In the genomic region with DNA sequence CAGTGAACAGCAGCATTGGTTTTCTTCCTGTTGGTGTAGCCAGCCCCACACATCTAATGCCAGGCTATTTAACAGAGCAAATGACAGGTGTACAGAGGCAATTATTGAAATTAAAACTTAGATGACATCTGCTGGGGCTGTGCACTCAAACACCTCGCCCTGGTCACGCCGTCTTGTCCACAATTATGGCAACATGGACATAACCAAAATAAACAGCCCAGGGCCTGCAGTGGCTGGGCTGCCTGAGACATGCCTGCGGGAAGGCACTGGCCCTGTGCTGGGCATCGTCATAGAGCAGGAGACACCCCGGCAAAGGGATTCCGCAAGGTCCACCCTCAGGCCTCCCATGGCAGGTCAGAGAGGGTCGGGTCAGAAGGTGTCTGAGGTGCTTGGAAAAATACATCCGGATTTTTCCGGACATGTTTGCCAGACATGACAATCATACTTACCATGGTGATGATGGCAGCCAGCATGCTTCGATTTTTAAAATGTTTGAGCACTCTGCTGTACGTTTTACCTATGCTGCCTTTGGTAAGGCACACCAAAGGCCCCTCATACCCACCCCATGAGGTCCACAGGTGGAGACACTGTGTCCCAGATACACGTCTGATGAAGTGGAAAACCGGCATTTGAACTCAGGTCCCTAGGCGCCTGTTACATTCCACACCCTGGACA, we compare ENCODE assay signal across 15 cellular contexts. TPM values are rescaled to one million over a fixed set of nuclear protein-coding genes. Genes with fewer than 3 reads are reported as not detected.
A peak's percentile ranks its signal among the peaks of the same experiment; 100 is the strongest.
DNase-seq lines count a peak whose midpoint lies in the region; ATAC-seq and TF ChIP-seq lines count a peak whose summit lies in the region.
"Had no signal": no experiment of that assay in that cellular context is flagged by ENCODE, and none has a peak within 500 bp of the region (broad histone marks: within the 10 kb centered on the region; RNA-seq: fewer than 3 reads in every experiment).

No MANE protein-coding gene starts in this region.

- no peak overlapping the region for H4K91ac ChIP-seq in neuronal stem cell (ENCODE audit: low read depth, low read length, poor library complexity)

- H3K4ac ChIP-seq in neuronal stem cell (ENCODE audit: low read length) = no peak overlapping the region

- H3K27me3 ChIP-seq in left ventricle myocardium inferior (ENCODE audit: low read depth) = no peaks in the 10 kb centered on the region
- no peaks in the 10 kb centered on the region for H3K27me3 ChIP-seq in neuronal stem cell (ENCODE audit: control insufficient read depth in 3 of 3, insufficient read depth in 3 of 3, low read depth in 1 of 3, low read length in 3 of 3)
- no peaks in the 10 kb centered on the region for H3K27me3 ChIP-seq in upper lobe of right lung
- H3K27me3 ChIP-seq: BLaER1 treated with 17β-estradiol and CSF1 and Interleukin-3, amounts not matched to agents 10 nM and 100 nM had no signal

- H3K4me3 ChIP-seq in left ventricle myocardium inferior = no peak overlapping the region
- H3K4me3 ChIP-seq in neuronal stem cell (ENCODE audit: low read length in 2 of 2) = no peak overlapping the region
- H3K4me3 ChIP-seq in upper lobe of right lung = no peak overlapping the region
- H3K4me3 ChIP-seq: BLaER1 treated with 17β-estradiol and CSF1 and Interleukin-3, amounts not matched to agents 10 nM and 100 nM had no signal

- H3K23ac ChIP-seq in neuronal stem cell (ENCODE audit: low read depth, low read length, poor library complexity) = no peak overlapping the region

- no peak overlapping the region for H2BK15ac ChIP-seq in neuronal stem cell (ENCODE audit: low read length)

- no peak overlapping the region for H2AFZ ChIP-seq in neuronal stem cell (ENCODE audit: low read length)

- H3K18ac ChIP-seq in neuronal stem cell (ENCODE audit: low read length) = no peak overlapping the region

- no CpG with 5 or more reads among the region's 15 CpGs for WGBS in neuronal stem cell (ENCODE audit: extremely low coverage in 2 of 2, insufficient read length in 2 of 2, insufficient replicate concordance in 1 of 2), 2 donors

- no peak overlapping the region for H3K9ac ChIP-seq in neuronal stem cell (ENCODE audit: low read depth, low read length, poor library complexity)
- H3K9ac ChIP-seq: BLaER1 treated with 17β-estradiol and CSF1 and Interleukin-3, amounts not matched to agents 10 nM and 100 nM had no signal

- H3K36me3 ChIP-seq in left ventricle myocardium inferior = peaks cover 3% of the 10 kb centered on the region
- no peaks in the 10 kb centered on the region for H3K36me3 ChIP-seq in neuronal stem cell (replicated peaks in 1 of 2; ENCODE audit: control insufficient read depth in 2 of 2, insufficient read depth in 2 of 2, low read length in 2 of 2)
- H3K36me3 ChIP-seq in upper lobe of right lung = no peaks in the 10 kb centered on the region

- peak overlapping the region; percentile 18 for H2AK5ac ChIP-seq in neuronal stem cell (ENCODE audit: low read depth, low read length)

- no peak overlapping the region for H4K8ac ChIP-seq in neuronal stem cell (ENCODE audit: low read depth, low read length)

- ATAC-seq in Right ventricle myocardium inferior (no peak), upper lobe of right lung (no peak), GM18870 (IDR thresholded peaks at IDR 0.05; ENCODE audit: unreplicated experiment) (no peak)

- H2BK12ac ChIP-seq in neuronal stem cell (ENCODE audit: low read length) = no peak overlapping the region

- H2BK5ac ChIP-seq in neuronal stem cell (ENCODE audit: low read length) = no peak overlapping the region

- peaks cover 4% of the 10 kb centered on the region for H3K4me1 ChIP-seq in left ventricle myocardium inferior
- peaks cover 0 to 3% of the 10 kb centered on the region in 2 donors for H3K4me1 ChIP-seq in neuronal stem cell (ENCODE audit: control insufficient read depth in 2 of 2, insufficient read depth in 1 of 2, low read depth in 1 of 2, low read length in 2 of 2)
- H3K4me1 ChIP-seq in upper lobe of right lung = peaks cover 6% of the 10 kb centered on the region

- H2BK120ac ChIP-seq in neuronal stem cell (ENCODE audit: low read depth, low read length) = peak overlapping the region; percentile 24

- DNase-seq in Right ventricle myocardium inferior (ENCODE audit: missing footprints) (peak; percentile 56), left ventricle myocardium inferior (no peak), NCI-H1105 treated with DMSO at 0.1 percent for 48 hours (lab: John Stamatoyannopoulos, UW) (peak; percentile 44), neuronal stem cell (ENCODE audit: low spot score) (no peak), upper lobe of right lung (peak; percentile 55), activated gamma-delta T cell (lab: John Stamatoyannopoulos, UW) (no peak), NCI-H748 treated with DMSO at 0.1 percent for 48 hours (lab: John Stamatoyannopoulos, UW) (no peak)
- DNase-seq: 8988T; Calu3; CD4-positive, alpha-beta T cell; DMS 273 treated with DMSO at 0.1 percent for 48 hours; HCEC 1CT; HFFc6 had no signal

- TF ChIP-seq CTCF in left ventricle myocardium inferior (IDR thresholded peaks at IDR 0.05; ENCODE audit: borderline replicate concordance) = no peak
- TF ChIP-seq CTCF in upper lobe of right lung (IDR thresholded peaks at IDR 0.05) = no peak

- H3K27ac ChIP-seq in left ventricle myocardium inferior (replicated peaks) = no peak overlapping the region
- H3K27ac ChIP-seq in neuronal stem cell (replicated peaks; ENCODE audit: low read length) = no peak overlapping the region
- H3K27ac ChIP-seq in upper lobe of right lung = no peak overlapping the region

- H3K14ac ChIP-seq in neuronal stem cell (ENCODE audit: low read length) = no peak overlapping the region

- H3K4me2 ChIP-seq in neuronal stem cell (ENCODE audit: insufficient read depth, low read length, poor library complexity, severe bottlenecking) = no peak overlapping the region

- H3K79me1 ChIP-seq in neuronal stem cell (ENCODE audit: low read depth, low read length) = no peaks in the 10 kb centered on the region

- H3K9me3 ChIP-seq in left ventricle myocardium inferior (replicated peaks) (no peaks in the 10 kb centered on the region), neuronal stem cell (replicated peaks in 1 of 2; ENCODE audit: control insufficient read depth in 2 of 2, insufficient read depth in 1 of 2, low read depth in 1 of 2, low read length in 2 of 2) (no peaks in the 10 kb centered on the region), upper lobe of right lung (no peaks in the 10 kb centered on the region)
- H3K9me3 ChIP-seq: BLaER1 treated with 17β-estradiol and CSF1 and Interleukin-3, amounts not matched to agents 10 nM and 100 nM had no signal

- intact Hi-C loops in Right ventricle myocardium inferior (cut with DNase I) (no loop called here), left ventricle myocardium inferior (cut with micrococcal nuclease) (no loop called here), upper lobe of right lung (cut with DNase I) (no loop called here)

RNA-seq across cellular contexts. Expression of a gene that starts 47.8 kb away (rescaled TPM):
- total RNA-seq in Right ventricle myocardium inferior (3.5 TPM), left ventricle myocardium inferior (2.9 TPM), upper lobe of right lung (5.8 TPM)
- 1.5 TPM for polyA plus RNA-seq in neuronal stem cell (2013, experiment 1 of 2)
- polyA plus RNA-seq in neuronal stem cell (2013, experiment 2 of 2) = 1.6 TPM
- total RNA-seq: Calu3 had no signal

Comparison
In these comparisons a context has a peak if more than half of its experiments do, and no peak if none do; other contexts are left out.
1. DNase-seq: peak in Right ventricle myocardium inferior (single experiment), NCI-H1105 treated with DMSO at 0.1 percent for 48 hours (single experiment) and upper lobe of right lung (single experiment); none in left ventricle myocardium inferior (single experiment), neuronal stem cell (single experiment), activated gamma-delta T cell (single experiment) and NCI-H748 treated with DMSO at 0.1 percent for 48 hours (single experiment).